In the genomic region with DNA sequence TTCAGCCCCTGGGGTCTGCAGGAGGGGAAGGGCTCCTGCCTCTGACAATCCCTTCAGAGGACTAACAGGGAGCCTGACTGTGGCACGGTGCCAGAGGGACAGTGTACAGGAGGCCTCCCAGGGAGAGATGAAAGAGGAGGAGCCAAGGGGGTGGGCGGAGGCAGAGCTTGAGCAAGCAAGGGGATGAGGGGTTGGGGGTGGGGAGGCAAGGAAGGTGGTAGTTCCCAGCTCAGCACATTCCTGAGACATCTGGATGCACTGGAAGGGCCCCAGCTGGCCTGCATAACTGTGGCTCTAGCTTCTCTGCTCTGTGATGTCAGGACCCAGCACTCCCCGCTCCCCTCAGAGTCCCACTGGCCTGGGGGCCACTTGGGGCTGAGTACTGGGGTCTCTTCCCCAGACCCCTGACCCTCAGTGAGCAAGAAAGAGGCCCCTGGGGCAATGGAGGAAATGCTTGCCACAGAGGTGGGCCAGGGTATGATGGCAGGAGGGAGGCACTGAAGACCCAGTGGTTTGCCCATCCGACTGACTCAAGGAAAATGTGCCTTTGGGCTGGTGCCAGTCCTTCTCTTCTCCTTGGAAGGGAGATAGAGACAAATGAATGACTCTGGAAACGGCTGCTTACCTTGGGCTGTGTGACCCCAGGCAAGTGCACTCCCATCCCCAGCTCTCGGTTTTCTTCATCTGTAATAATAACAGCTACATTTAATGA, we compare ENCODE assay signal across 10 cellular contexts. TPM values are rescaled to one million over a fixed set of nuclear protein-coding genes. Genes with fewer than 3 reads are reported as not detected.
DNase-seq lines count a peak whose midpoint lies in the region; TF ChIP-seq lines count a peak whose summit lies in the region.
"Had no signal": no experiment of that assay in that cellular context is flagged by ENCODE, and none has a peak within 500 bp of the region (broad histone marks: within the 10 kb centered on the region; RNA-seq: fewer than 3 reads in every experiment).

No MANE protein-coding gene starts in this region.

- DNase-seq in MCF 10A (ENCODE audit: unreplicated experiment) (peak; percentile 91), mammary epithelial cell (no peak), astrocyte of the spinal cord (ENCODE audit: low read depth, low spot score) (peak; percentile 96), left kidney (ENCODE audit: low read depth, low spot score) (peak; percentile 97), vagina (ENCODE audit: extremely low spot score in 2 of 2) (no peak), progenitor cell of endocrine pancreas (ENCODE audit: low spot score, unreplicated experiment) (no peak), OCI-LY7 (ENCODE audit: low spot score) (no peak), globus pallidus (ENCODE audit: low spot score) (no peak)

- H3K9me3 ChIP-seq in mammary epithelial cell (replicated peaks; ENCODE audit: insufficient read depth, low read length) (no peaks in the 10 kb centered on the region), vagina (no peaks in the 10 kb centered on the region), OCI-LY7 (ENCODE audit: low read length) (no peaks in the 10 kb centered on the region)

- no peak overlapping the region for H3K27ac Mint-ChIP-seq in MCF 10A (ENCODE audit: low read depth, unreplicated experiment)
- H3K27ac Mint-ChIP-seq in progenitor cell of endocrine pancreas: no peak overlapping the region
- H3K27ac Mint-ChIP-seq: activated naive CD4-positive, alpha-beta T cell treated with anti-CD3 and anti-CD28 coated beads, Interleukin-2, amount 50 U/mL, for 24 hours; IgD-negative memory B cell had no signal

- dilution Hi-C loops in mammary epithelial cell (cut with HindIII; ENCODE audit: low sequenced_read_pairs): no loop called here

- H2AFZ ChIP-seq in mammary epithelial cell (ENCODE audit: low read depth, low read length): no peak overlapping the region
- no peak overlapping the region for H2AFZ ChIP-seq in OCI-LY7 (ENCODE audit: low read length)

- H3K4me3 Mint-ChIP-seq in MCF 10A (ENCODE audit: unreplicated experiment) (peak overlapping the region; percentile 24), progenitor cell of endocrine pancreas (ENCODE audit: low read depth) (no peak overlapping the region)
- H3K4me3 Mint-ChIP-seq: activated naive CD4-positive, alpha-beta T cell treated with anti-CD3 and anti-CD28 coated beads, Interleukin-2, amount 50 U/mL, for 24 hours; IgD-negative memory B cell had no signal

- intact Hi-C loops in MCF 10A (cut with micrococcal nuclease) (no loop called here), mammary epithelial cell (cut with micrococcal nuclease) (no loop called here), vagina (cut with DNase I) (loop anchor here (5.0 kb wide), 1 partner anchor 48 kb away; no protein-coding TSS in a partner anchor), OCI-LY7 (cut with micrococcal nuclease; ENCODE audit: unreplicated experiment) (no loop called here)

- H3K4me1 Mint-ChIP-seq in MCF 10A (ENCODE audit: insufficient read depth, unreplicated experiment): peaks cover 23% of the 10 kb centered on the region
- peaks cover 13% of the 10 kb centered on the region for H3K4me1 Mint-ChIP-seq in progenitor cell of endocrine pancreas (ENCODE audit: low read depth)
- H3K4me1 Mint-ChIP-seq: activated naive CD4-positive, alpha-beta T cell treated with anti-CD3 and anti-CD28 coated beads, Interleukin-2, amount 50 U/mL, for 24 hours; IgD-negative memory B cell had no signal

- no peak for TF ChIP-seq POLR2A in vagina (IDR thresholded peaks at IDR 0.05)

- no peaks in the 10 kb centered on the region for H3K9me3 Mint-ChIP-seq in MCF 10A (ENCODE audit: unreplicated experiment)
- H3K9me3 Mint-ChIP-seq in progenitor cell of endocrine pancreas (ENCODE audit: low read depth): no peaks in the 10 kb centered on the region
- H3K9me3 Mint-ChIP-seq: activated naive CD4-positive, alpha-beta T cell treated with anti-CD3 and anti-CD28 coated beads, Interleukin-2, amount 50 U/mL, for 24 hours; IgD-negative memory B cell had no signal

- H4K20me1 ChIP-seq in mammary epithelial cell (ENCODE audit: insufficient read depth, low read length): no peaks in the 10 kb centered on the region
- no peaks in the 10 kb centered on the region for H4K20me1 ChIP-seq in OCI-LY7 (ENCODE audit: insufficient read depth, low read length)

- no peaks in the 10 kb centered on the region for H3K27me3 Mint-ChIP-seq in MCF 10A (ENCODE audit: insufficient read depth, unreplicated experiment)
- peaks cover 3% of the 10 kb centered on the region for H3K27me3 Mint-ChIP-seq in progenitor cell of endocrine pancreas
- H3K27me3 Mint-ChIP-seq: activated naive CD4-positive, alpha-beta T cell treated with anti-CD3 and anti-CD28 coated beads, Interleukin-2, amount 50 U/mL, for 24 hours had no signal

- H3K4me1 ChIP-seq in mammary epithelial cell (ENCODE audit: insufficient read depth, low read length) (peaks cover 9% of the 10 kb centered on the region), vagina (peaks cover 66% of the 10 kb centered on the region), OCI-LY7 (ENCODE audit: insufficient read depth, low read length, poor library complexity, severe bottlenecking) (peaks cover 5% of the 10 kb centered on the region)

- no peaks in the 10 kb centered on the region for H3K36me3 ChIP-seq in mammary epithelial cell (ENCODE audit: insufficient read depth, low read length)
- H3K36me3 ChIP-seq in vagina: no peaks in the 10 kb centered on the region
- no peaks in the 10 kb centered on the region for H3K36me3 ChIP-seq in OCI-LY7 (ENCODE audit: insufficient read depth, low read length)

- H3K9me2 ChIP-seq in OCI-LY7 (ENCODE audit: insufficient read depth, low read length): no peaks in the 10 kb centered on the region

- H3K27ac ChIP-seq in mammary epithelial cell (ENCODE audit: insufficient read depth, low read depth, low read length) (no peak overlapping the region), vagina (peak overlapping the region; percentile 89), OCI-LY7 (ENCODE audit: low read depth, low read length, poor library complexity, severe bottlenecking) (no peak overlapping the region)

- H3K27me3 ChIP-seq in mammary epithelial cell (ENCODE audit: insufficient read depth, low read length) (peaks cover under 1% of the 10 kb centered on the region), vagina (no peaks in the 10 kb centered on the region)

- BruUV-seq in MCF 10A (replicated peaks; lab: Mats Ljungman, UMichigan) (no TSS peak), mammary epithelial cell (replicated peaks; lab: Mats Ljungman, UMichigan) (no TSS peak), OCI-LY7 (replicated peaks; lab: Mats Ljungman, UMichigan) (no TSS peak)

- H3K4me2 ChIP-seq in mammary epithelial cell (ENCODE audit: insufficient read depth, low read depth, low read length) (no peak overlapping the region), OCI-LY7 (ENCODE audit: low read length) (no peak overlapping the region)

- in situ Hi-C loops in mammary epithelial cell (cut with MboI; ENCODE audit: low sequenced_read_pairs in 2 of 2) (no loop called here), astrocyte of the spinal cord (cut with HindIII; ENCODE audit: low sequenced_read_pairs) (no loop called here)

- H3K36me3 Mint-ChIP-seq in MCF 10A (ENCODE audit: insufficient read depth, unreplicated experiment): no peaks in the 10 kb centered on the region
- H3K36me3 Mint-ChIP-seq in progenitor cell of endocrine pancreas (ENCODE audit: insufficient read depth): no peaks in the 10 kb centered on the region
- H3K36me3 Mint-ChIP-seq: activated naive CD4-positive, alpha-beta T cell treated with anti-CD3 and anti-CD28 coated beads, Interleukin-2, amount 50 U/mL, for 24 hours; IgD-negative memory B cell had no signal

- H3K79me2 ChIP-seq in mammary epithelial cell (ENCODE audit: insufficient read depth, low read length) (no peaks in the 10 kb centered on the region), OCI-LY7 (ENCODE audit: insufficient read depth, low read depth, low read length) (no peaks in the 10 kb centered on the region)

- WGBS in mammary epithelial cell (ENCODE audit: low coverage, missing lambda C conversion rate): 41% methylated on average over 4 of the region's 6 CpGs

- TF ChIP-seq CTCF in MCF 10A (IDR thresholded peaks at IDR 0.05; ENCODE audit: unreplicated experiment) (no peak), mammary epithelial cell (conservative IDR thresholded peaks at IDR 0.05 in 1 of 2, IDR thresholded peaks at IDR 0.05 in 1 of 2; ENCODE audit: extremely low read depth in 1 of 2, insufficient read depth in 1 of 2, low read depth in 1 of 2, low read length in 2 of 2) (no peak), astrocyte of the spinal cord (IDR thresholded peaks at IDR 0.05; ENCODE audit: low read depth, low read length) (no peak), vagina (IDR thresholded peaks at IDR 0.05) (no peak), progenitor cell of endocrine pancreas (IDR thresholded peaks at IDR 0.05; ENCODE audit: unreplicated experiment) (no peak), OCI-LY7 (conservative IDR thresholded peaks at IDR 0.05; ENCODE audit: low read length) (no peak)

- CTCF ChIA-PET in MCF 10A (lab: Yijun Ruan, JAX): interaction anchor here (0.7 to 4.1 kb wide), 8 partner anchors 14 to 210 kb away, joined by 3 to 19 read pairs (median 5); a partner anchor contains a TSS
- CTCF ChIA-PET in mammary epithelial cell (lab: Charles Lee; ENCODE audit: low non-redundant PET): interaction anchor here (0.6 to 0.7 kb wide), 3 partner anchors 8 to 189 kb away, joined by 3 to 16 read pairs (median 3); no protein-coding TSS in a partner anchor
- CTCF ChIA-PET in OCI-LY7 (lab: Charles Lee; ENCODE audit: unreplicated experiment): no interaction called here

- no peak overlapping the region for H3K9ac ChIP-seq in mammary epithelial cell (ENCODE audit: insufficient read depth, low read length)

- H3K4me3 ChIP-seq in mammary epithelial cell (replicated peaks in 1 of 3; ENCODE audit: insufficient read depth in 1 of 3, low read depth in 2 of 3, low read length in 3 of 3) (no peak overlapping the region), astrocyte of the spinal cord (ENCODE audit: low read depth, low read length) (no peak overlapping the region), vagina (no peak overlapping the region), OCI-LY7 (ENCODE audit: low read depth, low read length, poor library complexity, severe bottlenecking) (no peak overlapping the region)

- POLR2A ChIA-PET in MCF 10A (lab: Yijun Ruan, JAX): interaction anchor here (0.9 to 2.4 kb wide), 4 partner anchors 17 to 53 kb away, joined by 3 to 8 read pairs (median 4); no protein-coding TSS in a partner anchor
- POLR2A ChIA-PET in OCI-LY7 (lab: Charles Lee): interaction anchor here (0.6 kb wide), 1 partner anchor 210 kb away, joined by 3 read pairs; no protein-coding TSS in a partner anchor

RNA-seq across cellular contexts. Expression of a gene that starts 13.3 kb away (rescaled TPM):
- not detected in 2 replicates for total RNA-seq in MCF 10A (2022)
- under 1 TPM in 1 of 2 donors, not detected in 1; 0.17 TPM for total RNA-seq in mammary epithelial cell
- not detected for polyA plus RNA-seq in mammary epithelial cell
- polyA minus RNA-seq in mammary epithelial cell: not detected
- total RNA-seq in vagina: 11.8 TPM
- 9.5 and 9.6 TPM in 2 replicates for total RNA-seq in progenitor cell of endocrine pancreas
- not detected in 2 replicates for total RNA-seq in OCI-LY7 (2014; rRNA removed; shearing (Covaris generic))
- 0.15 and 0.17 TPM in 2 replicates for total RNA-seq in OCI-LY7 (2022)
- polyA plus RNA-seq: IgD-negative memory B cell had no signal

RNA-seq across cellular contexts. Expression of a gene that starts 56.5 kb away (rescaled TPM):
- total RNA-seq in MCF 10A (2022): 52.8 and 57.9 TPM in 2 replicates
- total RNA-seq in mammary epithelial cell: 10 to 100 TPM; 80.7 to 83.6 TPM
- 71.3 TPM for polyA plus RNA-seq in mammary epithelial cell
- 90.3 TPM for polyA minus RNA-seq in mammary epithelial cell
- total RNA-seq in vagina: 78.8 TPM
- 55.1 and 58.3 TPM in 2 replicates for total RNA-seq in progenitor cell of endocrine pancreas
- total RNA-seq in OCI-LY7 (2014; rRNA removed; shearing (Covaris generic)): 110 and 134 TPM in 2 replicates
- 141 and 163 TPM in 2 replicates for total RNA-seq in OCI-LY7 (2022)

Comparison
In these comparisons a context has a peak if more than half of its experiments do, and no peak if none do; other contexts are left out.
1. DNase-seq: peak in MCF 10A (single experiment), astrocyte of the spinal cord (single experiment) and left kidney (single experiment); none in mammary epithelial cell (single experiment), vagina (0 of 2), progenitor cell of endocrine pancreas (single experiment), OCI-LY7 (single experiment) and globus pallidus (single experiment).